Comparison of ENCODE assay signal across 10 cellular contexts in the genomic region with DNA sequence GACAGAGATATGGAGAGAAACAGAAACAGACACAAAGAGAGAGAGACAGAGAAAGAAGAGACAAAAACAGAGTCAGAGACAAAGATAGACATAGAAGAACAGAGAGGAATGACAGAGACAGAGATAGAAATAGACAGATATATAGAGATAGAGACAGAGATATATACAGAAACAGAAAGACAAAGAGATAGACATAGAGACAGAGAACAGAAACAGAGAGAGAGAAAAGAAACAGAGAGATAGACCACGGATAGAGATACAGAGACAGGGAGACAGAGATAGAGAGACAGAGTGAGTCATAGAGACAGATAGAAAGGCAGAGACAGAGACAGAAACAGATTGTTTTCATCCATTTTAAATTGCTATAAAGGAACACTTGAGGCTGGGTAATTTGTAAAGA. TPM values are rescaled to one million over a fixed set of nuclear protein-coding genes. Genes with fewer than 3 reads are reported as not detected.
DNase-seq lines count a peak whose midpoint lies in the region; ATAC-seq and TF ChIP-seq lines count a peak whose summit lies in the region.
"Had no signal": no experiment of that assay in that cellular context is flagged by ENCODE, and none has a peak within 500 bp of the region (broad histone marks: within the 10 kb centered on the region; RNA-seq: fewer than 3 reads in every experiment).

No MANE protein-coding gene starts in this region.

- TF ChIP-seq CTCF in neutrophil (IDR thresholded peaks at IDR 0.05) (no peak), dorsolateral prefrontal cortex (IDR thresholded peaks at IDR 0.05 in 54 of 56, conservative IDR thresholded peaks at IDR 0.05 in 2 of 56; ENCODE audit: low read depth in 1 of 56, partially characterized antibody in 56 of 56) (no peak)

- H3K27me3 ChIP-seq in neutrophil (no peaks in the 10 kb centered on the region), dorsolateral prefrontal cortex (peaks cover 0 to 2% (median 0%) of the 10 kb centered on the region in 45 donors)

- H3K4me3 ChIP-seq in neutrophil (ENCODE audit: low read depth in 1 of 2, low read length in 1 of 2) (peak overlapping the region in 1 of 2 experiments; percentile 46), dorsolateral prefrontal cortex (no peak overlapping the region)

- intact Hi-C loops in dorsolateral prefrontal cortex (cut with DNase I): loop anchor here in 1 of 2 donors (10.0 kb wide), 1 partner anchor 50 kb away; no protein-coding TSS in a partner anchor

- peaks cover 58 to 60% of the 10 kb centered on the region in 2 experiments for H3K4me1 ChIP-seq in neutrophil (ENCODE audit: control insufficient read depth in 1 of 2, insufficient read depth in 1 of 2, low read depth in 1 of 2, low read length in 1 of 2)

- no peaks in the 10 kb centered on the region for H3K36me3 ChIP-seq in neutrophil

- ATAC-seq in GM18870 (IDR thresholded peaks at IDR 0.05; ENCODE audit: unreplicated experiment) (peak; percentile 68), GM21786 (IDR thresholded peaks at IDR 0.05; ENCODE audit: unreplicated experiment) (peak; percentile 48), HG03520 (IDR thresholded peaks at IDR 0.05; ENCODE audit: unreplicated experiment) (peak; percentile 37), esophagus mucosa (no peak)

- H3K27ac ChIP-seq in neutrophil (peak overlapping the region; percentile 99), dorsolateral prefrontal cortex (no peak overlapping the region)

- H3K9me3 ChIP-seq in neutrophil: no peaks in the 10 kb centered on the region

- DNase-seq in NCI-H526 treated with DMSO at 0.1 percent for 48 hours (lab: John Stamatoyannopoulos, UW): no peak
- DNase-seq in dorsolateral prefrontal cortex: no peak
- no peak for DNase-seq in NCI-H1048 (lab: John Stamatoyannopoulos, UW)
- DNase-seq: activated CD8-positive, alpha-beta memory T cell treated with anti-CD3 and anti-CD28 coated beads for 24 hours; CD4-positive, alpha-beta T cell had no signal

RNA-seq across cellular contexts. Expression of a gene that starts 12.3 kb away (rescaled TPM):
- total RNA-seq in dorsolateral prefrontal cortex: 1 to 10 TPM in 90 of 120 experiments, under 1 TPM in 30; 0.32 to 6.7 (median 1.6) TPM
- total RNA-seq in esophagus mucosa: 1.8 TPM

RNA-seq across cellular contexts. Expression of a gene that starts 53.1 kb away (rescaled TPM):
- total RNA-seq in dorsolateral prefrontal cortex: 10 to 100 TPM; 21.4 to 93.9 (median 32.3) TPM
- 3.3 TPM for total RNA-seq in esophagus mucosa
